ENCODE assay signal across 10 cellular contexts in genomic region chr2:42794271-42795046, GRCh38. TPM values are rescaled to one million over a fixed set of nuclear protein-coding genes. Genes with fewer than 3 reads are reported as not detected.
DNase-seq lines count a peak whose midpoint lies in the region; ATAC-seq, FAIRE-seq and TF ChIP-seq lines count a peak whose summit lies in the region.
"Had no signal": no experiment of that assay in that cellular context is flagged by ENCODE, and none has a peak within 500 bp of the region (broad histone marks: within the 10 kb centered on the region; RNA-seq: fewer than 3 reads in every experiment).

No MANE protein-coding gene starts in this region.

- DNase-seq in endothelial cell of umbilical vein (ENCODE audit: low read depth, low spot score) (no peak), neural crest cell (ENCODE audit: low read depth, low spot score) (peak; percentile 27), NCI-H1417 treated with DMSO at 0.1 percent for 48 hours (lab: John Stamatoyannopoulos, UW) (no peak), MV-4-11 (lab: John Stamatoyannopoulos, UW) (no peak)
- no peak for DNase-seq in stimulated activated CD8-positive, alpha-beta memory T cell treated with anti-CD3 and anti-CD28 coated beads, Interleukin-4, amount 100 ng/mL, for 48 hours
- no peak for DNase-seq in activated effector memory CD4-positive, alpha-beta T cell treated with Interleukin-2 at 50 U/mL for 16 hours
- DNase-seq: activated CD4-positive, alpha-beta T cell treated with anti-CD3 and anti-CD28 coated beads, Interleukin-2, amount 50 U/mL, for 48 hours had no signal

- H3K9me1 ChIP-seq in endothelial cell of umbilical vein (replicated peaks; ENCODE audit: control insufficient read depth, extremely low read depth, insufficient read depth, low read length), result no peaks in the 10 kb centered on the region

- peak overlapping the region in 10 of 11 experiments; percentile 78 to 96 (median 92); a peak in 20 of 22 replicates for H3K4me2 ChIP-seq in BLaER1 treated with 17β-estradiol and CSF1 and Interleukin-3, amounts not matched to agents 10 nM and 100 nM
- no peak overlapping the region for H3K4me2 ChIP-seq in endothelial cell of umbilical vein (ENCODE audit: insufficient read depth, low read length)

- H3K36me3 Mint-ChIP-seq in neural crest cell (ENCODE audit: low read depth), result no peaks in the 10 kb centered on the region

- peaks cover 41 to 55% (median 49%) of the 10 kb centered on the region in 11 experiments for H3K27me3 ChIP-seq in BLaER1 treated with 17β-estradiol and CSF1 and Interleukin-3, amounts not matched to agents 10 nM and 100 nM
- peaks cover 11 to 12% of the 10 kb centered on the region in 2 experiments for H3K27me3 ChIP-seq in endothelial cell of umbilical vein (ENCODE audit: control insufficient read depth in 2 of 2, insufficient read depth in 2 of 2, low read length in 2 of 2)

- no peaks in the 10 kb centered on the region for H3K9me3 Mint-ChIP-seq in neural crest cell

- H3K9me3 ChIP-seq in BLaER1 treated with 17β-estradiol and CSF1 and Interleukin-3, amounts not matched to agents 10 nM and 100 nM (replicated peaks in 1 of 11), result peaks cover 0 to 16% (median 0%) of the 10 kb centered on the region in 11 experiments; a peak in 4 of 22 replicates
- H3K9me3 ChIP-seq in endothelial cell of umbilical vein (replicated peaks; ENCODE audit: control insufficient read depth, insufficient read depth, low read length), result no peaks in the 10 kb centered on the region

- no peak overlapping the region for H3K9ac ChIP-seq in BLaER1 treated with 17β-estradiol and CSF1 and Interleukin-3, amounts not matched to agents 10 nM and 100 nM
- H3K9ac ChIP-seq in endothelial cell of umbilical vein (replicated peaks; ENCODE audit: extremely low read depth, insufficient read depth, low read length), result no peak overlapping the region

- intact Hi-C loops in endothelial cell of umbilical vein (cut with micrococcal nuclease), result loop anchor here (2.0 kb wide), 1 partner anchor 14 kb away; no protein-coding TSS in a partner anchor

- peaks cover 34% of the 10 kb centered on the region for H3K4me1 Mint-ChIP-seq in neural crest cell

- POLR2A ChIA-PET in endothelial cell of umbilical vein (lab: Charles Lee), result no interaction called here

- peak in 1 of 2 donors; percentile 7 for TF ChIP-seq CTCF in endothelial cell of umbilical vein (IDR thresholded peaks at IDR 0.05; ENCODE audit: extremely low read depth in 1 of 2, insufficient read depth in 1 of 2, low read depth in 1 of 2, low read length in 2 of 2)
- peak; percentile 50 for TF ChIP-seq CTCF in neural crest cell (conservative IDR thresholded peaks at IDR 0.05)

- dilution Hi-C loops in endothelial cell of umbilical vein (cut with MboI; ENCODE audit: extremely low pct_ligation_motif_present, low sequenced_read_pairs), result no loop called here

- H4K20me1 ChIP-seq in BLaER1 treated with 17β-estradiol and CSF1 and Interleukin-3, amounts not matched to agents 10 nM and 100 nM, result peaks cover 0 to 4% (median 0%) of the 10 kb centered on the region in 11 experiments; a peak in 1 of 22 replicates
- H4K20me1 ChIP-seq in endothelial cell of umbilical vein (replicated peaks; ENCODE audit: control insufficient read depth, extremely low read depth, insufficient read depth, low read length), result no peaks in the 10 kb centered on the region

- no peak overlapping the region for H3K27ac ChIP-seq in BLaER1 treated with 17β-estradiol and CSF1 and Interleukin-3, amounts not matched to agents 10 nM and 100 nM
- no peak overlapping the region for H3K27ac ChIP-seq in endothelial cell of umbilical vein (ENCODE audit: insufficient read depth, low read depth, low read length)

- no peaks in the 10 kb centered on the region for H3K36me3 ChIP-seq in BLaER1 treated with 17β-estradiol and CSF1 and Interleukin-3, amounts not matched to agents 10 nM and 100 nM
- H3K36me3 ChIP-seq in endothelial cell of umbilical vein (ENCODE audit: control insufficient read depth in 2 of 2, extremely low read depth in 1 of 2, insufficient read depth in 2 of 2, low read length in 2 of 2), result no peaks in the 10 kb centered on the region

- BruUV-seq in endothelial cell of umbilical vein (replicated peaks; lab: Mats Ljungman, UMichigan), result no TSS peak

- H3K79me2 ChIP-seq in endothelial cell of umbilical vein (ENCODE audit: control insufficient read depth, insufficient read depth, low read length), result no peaks in the 10 kb centered on the region

- TF ChIP-seq POLR2A in endothelial cell of umbilical vein (IDR thresholded peaks at IDR 0.05; ENCODE audit: low read depth, low read length), result no peak

- no peak overlapping the region for H3K27ac Mint-ChIP-seq in neural crest cell (ENCODE audit: unreplicated experiment)

- peak overlapping the region; percentile 77 for H3K4me3 Mint-ChIP-seq in neural crest cell

- peaks cover 18% of the 10 kb centered on the region for H3K27me3 Mint-ChIP-seq in neural crest cell (ENCODE audit: low read depth)

- peak; percentile 33 for ATAC-seq in HG03280 (IDR thresholded peaks at IDR 0.05; ENCODE audit: unreplicated experiment)

- CTCF ChIA-PET in endothelial cell of umbilical vein (lab: Charles Lee), result interaction anchor here (0.6 to 1.9 kb wide), 2 partner anchors 19 to 426 kb away, joined by 3 to 6 read pairs; no protein-coding TSS in a partner anchor

- H3K4me1 ChIP-seq in BLaER1 treated with 17β-estradiol and CSF1 and Interleukin-3, amounts not matched to agents 10 nM and 100 nM, result peaks cover 26 to 53% (median 46%) of the 10 kb centered on the region in 10 experiments
- peaks cover 4% of the 10 kb centered on the region for H3K4me1 ChIP-seq in endothelial cell of umbilical vein (ENCODE audit: control insufficient read depth, extremely low read depth, insufficient read depth, low read length)

- FAIRE-seq in endothelial cell of umbilical vein (lab: Jason Lieb, UNC), result peak; percentile 59

- no peak overlapping the region for H2AFZ ChIP-seq in endothelial cell of umbilical vein (ENCODE audit: low read depth, low read length)

- H3K4me3 ChIP-seq in BLaER1 treated with 17β-estradiol and CSF1 and Interleukin-3, amounts not matched to agents 10 nM and 100 nM, result no peak overlapping the region
- H3K4me3 ChIP-seq in endothelial cell of umbilical vein (replicated peaks in 1 of 3; ENCODE audit: insufficient read depth in 1 of 3, low read depth in 1 of 3, low read length in 3 of 3), result no peak overlapping the region

TF ChIP-seq in endothelial cell of umbilical vein, 7 proteins besides CTCF, POLR2A, EP300 and RAD21:
- no peak for TF ChIP-seq POLR2AphosphoS5 (IDR thresholded peaks at IDR 0.05; ENCODE audit: insufficient read depth, low read depth, low read length)

RNA-seq across cellular contexts. Expression of gene HAAO, which starts 2.1 kb away (rescaled TPM):
- total RNA-seq in endothelial cell of umbilical vein, result 0.60 and 0.82 TPM in 2 replicates
- 1.1 and 1.8 TPM in 2 replicates for polyA plus RNA-seq in endothelial cell of umbilical vein
- 0.43 and 0.63 TPM in 2 replicates for polyA plus RNA-seq in endothelial cell of umbilical vein (2011; cell fraction: cytosol; rRNA removed)
- polyA plus RNA-seq in endothelial cell of umbilical vein (2011; cell fraction: nucleus; rRNA removed), result 0.83 and 1.1 TPM in 2 replicates
- 0.94 and 0.95 TPM in 2 replicates for polyA plus RNA-seq in endothelial cell of umbilical vein (2012)
- polyA minus RNA-seq in endothelial cell of umbilical vein, result 0.51 and 0.55 TPM in 2 replicates
- polyA minus RNA-seq in endothelial cell of umbilical vein (2011; cell fraction: cytosol; rRNA and poly(A)+ RNA removed), result not detected
- 0.38 TPM in 1 of 2 replicates, not detected in the other for polyA minus RNA-seq in endothelial cell of umbilical vein (2011; cell fraction: nucleus; rRNA and poly(A)+ RNA removed)
- 3.5 and 4.9 TPM in 2 replicates for total RNA-seq in neural crest cell
- total RNA-seq: glomerular endothelial cell had no signal

RNA-seq across cellular contexts. Expression of gene OXER1, which starts 30.5 kb away (rescaled TPM):
- total RNA-seq in endothelial cell of umbilical vein, result 0.18 TPM in 1 of 2 replicates, not detected in the other
- 0.18 and 0.19 TPM in 2 replicates for polyA plus RNA-seq in endothelial cell of umbilical vein
- polyA plus RNA-seq in endothelial cell of umbilical vein (2011; cell fraction: cytosol; rRNA removed), result 0.04 and 0.09 TPM in 2 replicates
- 0.37 and 0.38 TPM in 2 replicates for polyA plus RNA-seq in endothelial cell of umbilical vein (2011; cell fraction: nucleus; rRNA removed)
- polyA plus RNA-seq in endothelial cell of umbilical vein (2012), result 0.09 and 0.33 TPM in 2 replicates
- 0.53 TPM in 1 of 2 replicates, not detected in the other for polyA minus RNA-seq in endothelial cell of umbilical vein
- not detected for polyA minus RNA-seq in endothelial cell of umbilical vein (2011; cell fraction: cytosol; rRNA and poly(A)+ RNA removed)
- polyA minus RNA-seq in endothelial cell of umbilical vein (2011; cell fraction: nucleus; rRNA and poly(A)+ RNA removed), result 0.29 TPM in 1 of 2 replicates, not detected in the other
- total RNA-seq in neural crest cell, result 1.7 and 1.8 TPM in 2 replicates
- total RNA-seq: glomerular endothelial cell had no signal
